ENCODE assay signal across 10 cellular contexts in the genomic region with DNA sequence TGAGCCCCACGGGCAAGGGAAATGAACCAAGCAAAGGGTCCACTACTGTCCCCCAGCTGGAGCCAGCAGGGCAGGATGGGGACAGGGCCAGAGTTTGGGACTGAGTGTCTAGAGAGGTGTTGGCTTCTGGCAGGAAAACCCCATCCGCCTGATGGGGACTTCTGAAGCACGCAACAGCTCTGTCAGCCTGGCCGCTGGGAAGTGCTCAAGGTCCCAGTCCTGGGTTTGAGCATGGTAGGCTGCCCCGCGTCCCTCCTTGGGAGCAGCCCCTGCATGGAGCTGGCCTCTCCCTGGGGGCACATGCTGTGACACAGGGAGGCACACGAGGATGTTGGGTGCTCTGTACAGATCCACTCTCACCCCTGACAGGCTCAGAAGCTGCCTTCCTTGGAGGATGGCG. TPM values are rescaled to one million over a fixed set of nuclear protein-coding genes. Genes with fewer than 3 reads are reported as not detected.
"Had no signal": no experiment of that assay in that cellular context is flagged by ENCODE, and none has a peak within 500 bp of the region (broad histone marks: within the 10 kb centered on the region; RNA-seq: fewer than 3 reads in every experiment).

No MANE protein-coding gene starts in this region.

- H3K36me3 ChIP-seq: HAP-1 had no signal

- H3K9me3 ChIP-seq: HAP-1 had no signal

- H3K4me3 ChIP-seq: GM23248, HAP-1, K562 had no signal

- H3K27ac ChIP-seq: GM23248, HL-60 had no signal

- H2AFZ ChIP-seq: GM23248 had no signal

- H3K4me1 ChIP-seq: HAP-1 had no signal

- H3K9ac ChIP-seq: GM23248 had no signal

- FAIRE-seq: HepG2 had no signal

- ATAC-seq: HCT116, HepG2, K562 had no signal

- DNase-seq: GM23248, GOT3, KG1 had no signal

RNA-seq across cellular contexts. Expression of gene ACE, which starts 14.6 kb away (rescaled TPM):
- total RNA-seq: H4, HT1080 had no signal

RNA-seq across cellular contexts. Expression of gene KCNH6, which starts 31.7 kb away (rescaled TPM):
- total RNA-seq: GM23248, H4, HT1080, K562 had no signal
- polyA plus RNA-seq: GM23248, K562 had no signal
